Comparison of ENCODE assay signal across 19 cellular contexts in the genomic region with DNA sequence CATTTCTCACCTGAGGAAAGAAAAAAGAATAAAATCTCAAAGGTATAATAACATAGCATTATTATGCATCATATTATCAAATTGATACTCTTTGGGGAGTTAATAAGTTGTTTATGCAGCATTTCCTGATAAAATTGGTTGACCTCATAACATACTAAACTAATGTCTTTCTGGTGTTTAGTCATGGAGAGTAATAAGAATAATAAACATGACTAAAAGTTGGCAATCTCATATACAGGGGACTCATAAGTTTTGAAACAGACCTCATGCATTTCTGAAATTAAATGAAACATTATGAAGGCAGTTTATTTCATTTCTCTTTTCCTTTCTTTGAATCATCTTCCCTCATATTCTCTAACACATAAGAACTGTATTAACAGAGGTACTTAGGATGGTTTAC.
A peak's percentile ranks its signal among the peaks of the same experiment; 100 is the strongest.
DNase-seq lines count a peak whose midpoint lies in the region; ATAC-seq and TF ChIP-seq lines count a peak whose summit lies in the region.
"Had no signal": no experiment of that assay in that cellular context is flagged by ENCODE, and none has a peak within 500 bp of the region (broad histone marks: within the 10 kb centered on the region; RNA-seq: fewer than 3 reads in every experiment).

No MANE protein-coding gene starts in this region.

- H3K4me1 ChIP-seq in mesendoderm (ENCODE audit: control insufficient read depth, low read depth, low read length), result peaks cover 6% of the 10 kb centered on the region

- no peak overlapping the region for H3K27ac Mint-ChIP-seq in activated CD4-positive, alpha-beta T cell treated with anti-CD3 and anti-CD28 coated beads for 36 hours
- H3K27ac Mint-ChIP-seq: CD4-positive, CD25-positive, alpha-beta regulatory T cell had no signal

- no peaks in the 10 kb centered on the region for H3K9me3 Mint-ChIP-seq in activated CD4-positive, alpha-beta T cell treated with anti-CD3 and anti-CD28 coated beads for 36 hours (ENCODE audit: low read depth)

- peaks cover 2% of the 10 kb centered on the region for H3K4me1 Mint-ChIP-seq in activated CD4-positive, alpha-beta T cell treated with anti-CD3 and anti-CD28 coated beads for 36 hours

- peak; percentile 19 for ATAC-seq in activated CD4-positive, alpha-beta T cell treated with anti-CD3 and anti-CD28 coated beads for 36 hours

- H3K79me2 ChIP-seq in mesendoderm (ENCODE audit: control insufficient read depth, insufficient read depth, low read length), result no peaks in the 10 kb centered on the region

- H3K4me3 Mint-ChIP-seq in activated CD4-positive, alpha-beta T cell treated with anti-CD3 and anti-CD28 coated beads for 36 hours, result no peak overlapping the region
- H3K4me3 Mint-ChIP-seq: CD4-positive, CD25-positive, alpha-beta regulatory T cell had no signal

- peaks cover 10% of the 10 kb centered on the region for H3K27me3 Mint-ChIP-seq in activated CD4-positive, alpha-beta T cell treated with anti-CD3 and anti-CD28 coated beads for 36 hours

- intact Hi-C loops in activated CD4-positive, alpha-beta T cell treated with anti-CD3 and anti-CD28 coated beads for 36 hours (cut with DNase I, micrococcal nuclease), result no loop called here

- H3K79me1 ChIP-seq in mesendoderm (ENCODE audit: low read length), result no peaks in the 10 kb centered on the region

- no peaks in the 10 kb centered on the region for H3K36me3 Mint-ChIP-seq in activated CD4-positive, alpha-beta T cell treated with anti-CD3 and anti-CD28 coated beads for 36 hours (ENCODE audit: low read depth)
- H3K36me3 Mint-ChIP-seq: CD4-positive, CD25-positive, alpha-beta regulatory T cell had no signal

- H2BK5ac ChIP-seq in mesendoderm (ENCODE audit: low read length), result no peak overlapping the region

- no peak overlapping the region for H4K5ac ChIP-seq in mesendoderm (ENCODE audit: low read length)

- H4K8ac ChIP-seq in mesendoderm (ENCODE audit: low read depth, low read length), result no peak overlapping the region

- DNase-seq in activated CD4-positive, alpha-beta T cell treated with anti-CD3 and anti-CD28 coated beads for 36 hours, result no peak
- DNase-seq in activated CD4-positive, alpha-beta T cell treated with anti-CD3 and anti-CD28 coated beads for 1 hour, result no peak
- DNase-seq in LHCN-M2 (ENCODE audit: low read depth) (peak; percentile 32), fibroblast of mammary gland (ENCODE audit: low read depth) (peak; percentile 78), NCI-H2081 treated with DMSO at 0.1 percent for 48 hours (lab: John Stamatoyannopoulos, UW) (no peak), NCI-H146 (lab: John Stamatoyannopoulos, UW) (no peak), mesendoderm (no peak), islet precursor cell (no peak)
- DNase-seq: 8988T; AML-193; CD4-positive, CD25-positive, alpha-beta regulatory T cell; GDM1; MM.1S; NCI-H1105; NCI-H187; NCI-H446 treated with DMSO at 0.1 percent for 48 hours; NCI-H774; SK-N-SH had no signal

- H3K27ac ChIP-seq in mesendoderm (ENCODE audit: low read depth, low read length), result no peak overlapping the region
- H3K27ac ChIP-seq: KMS-11 had no signal

- CTCF ChIA-PET in activated CD4-positive, alpha-beta T cell treated with anti-CD3 and anti-CD28 coated beads for 36 hours (lab: Charles Lee), result no interaction called here

- H2BK120ac ChIP-seq in mesendoderm (ENCODE audit: low read depth, low read length), result no peak overlapping the region

- no peak overlapping the region for H3K23ac ChIP-seq in mesendoderm (ENCODE audit: low read length)

- no peak overlapping the region for H3K4ac ChIP-seq in mesendoderm (ENCODE audit: low read depth, low read length)

- H2BK15ac ChIP-seq in mesendoderm (replicated peaks; ENCODE audit: low read depth), result no peak overlapping the region

- H3K27me3 ChIP-seq in mesendoderm (ENCODE audit: insufficient read depth, low read length, poor library complexity), result no peaks in the 10 kb centered on the region

- H3K18ac ChIP-seq in mesendoderm (ENCODE audit: low read length), result no peak overlapping the region

- H3K4me2 ChIP-seq in mesendoderm (ENCODE audit: low read length), result no peak overlapping the region
- H3K4me2 ChIP-seq: KMS-11, SK-N-SH had no signal

- TF ChIP-seq CTCF in fibroblast of mammary gland (conservative IDR thresholded peaks at IDR 0.05; ENCODE audit: control insufficient read depth, insufficient read depth, low read depth, low read length), result no peak

- H3K36me3 ChIP-seq in mesendoderm (ENCODE audit: control insufficient read depth, insufficient read depth, low read length), result no peaks in the 10 kb centered on the region

- no peak overlapping the region for H3K4me3 ChIP-seq in fibroblast of mammary gland (ENCODE audit: control insufficient read depth, low read depth, low read length)
- no peak overlapping the region for H3K4me3 ChIP-seq in mesendoderm (ENCODE audit: low read length)

- POLR2A ChIA-PET in activated CD4-positive, alpha-beta T cell treated with anti-CD3 and anti-CD28 coated beads for 36 hours (lab: Charles Lee), result no interaction called here

- H2AK5ac ChIP-seq in mesendoderm (ENCODE audit: low read length), result no peak overlapping the region

- H3K56ac ChIP-seq in mesendoderm (ENCODE audit: low read length), result no peak overlapping the region

- H3K9ac ChIP-seq in mesendoderm (ENCODE audit: low read length), result no peak overlapping the region
- H3K9ac ChIP-seq: KMS-11, SK-N-SH had no signal

Comparison
In these comparisons a context has a peak if more than half of its experiments do, and no peak if none do; other contexts are left out.
1. DNase-seq: peak in LHCN-M2 (single experiment) and fibroblast of mammary gland (single experiment); none in activated CD4-positive, alpha-beta T cell treated with anti-CD3 and anti-CD28 coated beads for 36 hours (single experiment), activated CD4-positive, alpha-beta T cell treated with anti-CD3 and anti-CD28 coated beads for 1 hour (single experiment), NCI-H2081 treated with DMSO at 0.1 percent for 48 hours (single experiment), NCI-H146 (single experiment), mesendoderm (single experiment) and islet precursor cell (single experiment).